Comparison of ENCODE assay signal across 10 cellular contexts in genomic region chr7:91852263-91852741, GRCh38. TPM values are rescaled to one million over a fixed set of nuclear protein-coding genes. Genes with fewer than 3 reads are reported as not detected.
DNase-seq lines count a peak whose midpoint lies in the region; ATAC-seq and TF ChIP-seq lines count a peak whose summit lies in the region.
"Had no signal": no experiment of that assay in that cellular context is flagged by ENCODE, and none has a peak within 500 bp of the region (broad histone marks: within the 10 kb centered on the region; RNA-seq: fewer than 3 reads in every experiment).

No MANE protein-coding gene starts in this region.

- no peak overlapping the region for H3K4me2 ChIP-seq in PC-3 (ENCODE audit: low read length)

- intact Hi-C loops in PC-3 (cut with micrococcal nuclease) = loop anchor here (10.0 kb wide), 1 partner anchor 768 kb away; no protein-coding TSS in a partner anchor
- intact Hi-C loops in CD8-positive, alpha-beta T cell (cut with DNase I, micrococcal nuclease) = no loop called here

- H3K4me1 ChIP-seq in PC-3 (ENCODE audit: insufficient read depth, low read length) = peaks cover 16% of the 10 kb centered on the region
- no peaks in the 10 kb centered on the region for H3K4me1 ChIP-seq in CD8-positive, alpha-beta T cell (ENCODE audit: insufficient read depth, low read length)

- TF ChIP-seq CTCF in GM10266 (IDR thresholded peaks at IDR 0.05; ENCODE audit: control insufficient read depth, insufficient read depth, low read depth, missing control alignments) (peak; percentile 27), PC-3 (conservative IDR thresholded peaks at IDR 0.05; ENCODE audit: low read depth, low read length) (peak; percentile 68)
- no peak for TF ChIP-seq CTCF in CD8-positive, alpha-beta T cell (IDR thresholded peaks at IDR 0.05)

- H3K4me3 Mint-ChIP-seq in naive thymus-derived CD8-positive, alpha-beta T cell = no peak overlapping the region
- no peak overlapping the region for H3K4me3 Mint-ChIP-seq in CD8-positive, alpha-beta T cell
- H3K4me3 Mint-ChIP-seq: IgD-negative memory B cell had no signal

- no peaks in the 10 kb centered on the region for H3K27me3 Mint-ChIP-seq in naive thymus-derived CD8-positive, alpha-beta T cell
- no peaks in the 10 kb centered on the region for H3K27me3 Mint-ChIP-seq in CD8-positive, alpha-beta T cell (ENCODE audit: low read depth)
- H3K27me3 Mint-ChIP-seq: IgD-negative memory B cell had no signal

- no peaks in the 10 kb centered on the region for H3K9me2 ChIP-seq in PC-3 (replicated peaks; ENCODE audit: low read length)

- H3K79me2 ChIP-seq in PC-3 (ENCODE audit: low read length) = no peaks in the 10 kb centered on the region

- H3K4me3 ChIP-seq in PC-3 (ENCODE audit: low read length) = no peak overlapping the region
- H3K4me3 ChIP-seq in CD8-positive, alpha-beta T cell (ENCODE audit: low read depth, low read length) = no peak overlapping the region

- no peak overlapping the region for H3K27ac Mint-ChIP-seq in naive thymus-derived CD8-positive, alpha-beta T cell
- H3K27ac Mint-ChIP-seq in CD8-positive, alpha-beta T cell = no peak overlapping the region
- H3K27ac Mint-ChIP-seq: IgD-negative memory B cell had no signal

- no peaks in the 10 kb centered on the region for H4K20me1 ChIP-seq in PC-3 (ENCODE audit: low read length)

- DNase-seq in GM10266 (ENCODE audit: extremely low spot score) (no peak), HCEC 1CT (peak; percentile 28), PC-3 (peak; percentile 64), islet precursor cell (peak; percentile 67), activated gamma-delta T cell (lab: John Stamatoyannopoulos, UW) (no peak)
- DNase-seq in activated CD4-positive, alpha-beta T cell treated with anti-CD3 and anti-CD28 coated beads, Interleukin-2, amount 50 U/mL, for 48 hours = no peak
- DNase-seq in naive thymus-derived CD8-positive, alpha-beta T cell = no peak
- DNase-seq in CD8-positive, alpha-beta T cell = no peak
- DNase-seq: head of caudate nucleus had no signal

- BruUV-seq in PC-3 (replicated peaks; lab: Mats Ljungman, UMichigan) = no TSS peak

- CTCF ChIA-PET in PC-3 (lab: Charles Lee) = interaction anchor here (1.1 kb wide), 1 partner anchor 22 kb away, joined by 14 read pairs; no protein-coding TSS in a partner anchor
- CTCF ChIA-PET in CD8-positive, alpha-beta T cell (lab: Charles Lee) = interaction anchor here (0.6 to 1.9 kb wide), 3 partner anchors 22 to 102 kb away, joined by 3 to 5 read pairs (median 3); no protein-coding TSS in a partner anchor

- peaks cover 19 to 49% (median 37%) of the 10 kb centered on the region in 3 donors for H3K36me3 Mint-ChIP-seq in naive thymus-derived CD8-positive, alpha-beta T cell
- peaks cover 37% of the 10 kb centered on the region for H3K36me3 Mint-ChIP-seq in CD8-positive, alpha-beta T cell

- peaks cover 11 to 36% (median 24%) of the 10 kb centered on the region in 9 donors for H3K9me3 Mint-ChIP-seq in naive thymus-derived CD8-positive, alpha-beta T cell
- peaks cover 19% of the 10 kb centered on the region for H3K9me3 Mint-ChIP-seq in CD8-positive, alpha-beta T cell

- H3K4me1 Mint-ChIP-seq in naive thymus-derived CD8-positive, alpha-beta T cell = peaks cover 8 to 19% (median 9%) of the 10 kb centered on the region in 4 donors
- H3K4me1 Mint-ChIP-seq in CD8-positive, alpha-beta T cell (ENCODE audit: low read depth) = no peaks in the 10 kb centered on the region

- no peaks in the 10 kb centered on the region for H3K9me3 ChIP-seq in PC-3 (ENCODE audit: low read length)
- no peaks in the 10 kb centered on the region for H3K9me3 ChIP-seq in CD8-positive, alpha-beta T cell (ENCODE audit: low read length)

- no peak overlapping the region for H3K9ac ChIP-seq in PC-3 (ENCODE audit: low read length)

- H2AFZ ChIP-seq in PC-3 (ENCODE audit: low read length) = no peak overlapping the region

- H3K27ac ChIP-seq in PC-3 (ENCODE audit: low read length) = no peak overlapping the region
- no peak overlapping the region for H3K27ac ChIP-seq in CD8-positive, alpha-beta T cell (ENCODE audit: low read depth, low read length)

- H3K36me3 ChIP-seq in PC-3 (ENCODE audit: low read depth, low read length) = no peaks in the 10 kb centered on the region
- no peaks in the 10 kb centered on the region for H3K36me3 ChIP-seq in CD8-positive, alpha-beta T cell (ENCODE audit: insufficient read depth, low read length)

- POLR2A ChIA-PET in PC-3 (lab: Charles Lee; ENCODE audit: unreplicated experiment) = no interaction called here
- POLR2A ChIA-PET in naive thymus-derived CD8-positive, alpha-beta T cell (lab: Charles Lee) = no interaction called here
- POLR2A ChIA-PET in CD8-positive, alpha-beta T cell (lab: Charles Lee) = no interaction called here

- H3K27me3 ChIP-seq in PC-3 (ENCODE audit: low read length) = no peaks in the 10 kb centered on the region
- no peaks in the 10 kb centered on the region for H3K27me3 ChIP-seq in CD8-positive, alpha-beta T cell (ENCODE audit: insufficient read depth, low read length)

- ATAC-seq in PC-3 = peak; percentile 64
- ATAC-seq in naive thymus-derived CD8-positive, alpha-beta T cell = no peak
- no peak for ATAC-seq in CD8-positive, alpha-beta T cell

- no peaks in the 10 kb centered on the region for H3F3A ChIP-seq in PC-3 (ENCODE audit: low read length, unreplicated experiment)

RNA-seq across cellular contexts. Expression of gene MTERF1, which starts 28.2 kb away (rescaled TPM):
- 4.0 and 10.0 TPM in 2 replicates for total RNA-seq in PC-3 (2014; rRNA removed)
- total RNA-seq in naive thymus-derived CD8-positive, alpha-beta T cell = 10 to 100 TPM; 33.2 to 33.7 TPM
- 10 to 100 TPM in 1 of 3 donors, 1 to 10 TPM in 2; 8.0 to 12.1 (median 9.7) TPM for polyA plus RNA-seq in naive thymus-derived CD8-positive, alpha-beta T cell
- 10 to 100 TPM; 12.3 to 12.5 TPM for total RNA-seq in CD8-positive, alpha-beta T cell

Comparison
In these comparisons a context has a peak if more than half of its experiments do, and no peak if none do; other contexts are left out.
1. DNase-seq: peak in HCEC 1CT (single experiment), PC-3 (single experiment) and islet precursor cell (single experiment); none in GM10266 (single experiment), activated CD4-positive, alpha-beta T cell treated with anti-CD3 and anti-CD28 coated beads, Interleukin-2, amount 50 U/mL, for 48 hours (0 of 2), activated gamma-delta T cell (single experiment), naive thymus-derived CD8-positive, alpha-beta T cell (0 of 10) and CD8-positive, alpha-beta T cell (0 of 7).